ENCODE assay signal across 15 cellular contexts in the genomic region with DNA sequence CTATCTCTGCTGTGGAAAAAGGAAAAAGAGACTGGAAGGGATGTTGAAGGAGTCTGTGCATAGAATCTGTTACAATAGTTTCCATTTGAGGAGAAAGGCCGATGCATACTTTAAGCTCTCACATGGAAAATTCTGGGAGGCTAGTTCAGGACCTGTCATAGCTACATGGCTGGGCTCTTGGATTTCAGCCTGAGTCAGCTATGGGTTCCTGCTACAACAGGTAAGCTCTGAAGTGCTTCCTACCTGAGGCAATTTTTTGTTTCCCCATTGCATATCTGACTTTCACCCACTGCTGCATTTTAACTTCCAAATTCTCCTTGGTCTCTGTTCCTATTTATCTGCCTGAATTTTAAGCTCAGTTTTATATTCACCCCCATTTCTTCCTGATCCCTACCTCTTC.
DNase-seq lines count a peak whose midpoint lies in the region; TF ChIP-seq lines count a peak whose summit lies in the region.
"Had no signal": no experiment of that assay in that cellular context is flagged by ENCODE, and none has a peak within 500 bp of the region (broad histone marks: within the 10 kb centered on the region; RNA-seq: fewer than 3 reads in every experiment).

No MANE protein-coding gene starts in this region.

- no peak overlapping the region for H3K27ac ChIP-seq in RWPE1
- H3K27ac ChIP-seq: GM23248, HL-60 had no signal

- H3K9me3 Mint-ChIP-seq in glutamatergic neuron (ENCODE audit: unreplicated experiment) (peaks cover 13% of the 10 kb centered on the region), type B pancreatic cell (no peaks in the 10 kb centered on the region)
- H3K9me3 Mint-ChIP-seq: CD14-positive monocyte; CD8-positive, alpha-beta T cell had no signal

- CTCF ChIA-PET in RWPE1 (lab: Yijun Ruan, JAX), result interaction anchor here (0.7 to 1.4 kb wide), 4 partner anchors 18 to 281 kb away, joined by 3 to 4 read pairs (median 4); no protein-coding TSS in a partner anchor

- peak; percentile 21 for DNase-seq in RWPE1 (ENCODE audit: low spot score)
- DNase-seq in epithelial cell of esophagus (ENCODE audit: low read depth), result peak; percentile 88
- no peak for DNase-seq in glutamatergic neuron
- no peak for DNase-seq in type B pancreatic cell (ENCODE audit: extremely low spot score, unreplicated experiment)
- DNase-seq in midbrain (lab: John Stamatoyannopoulos, UW), result no peak
- no peak for DNase-seq in medulla oblongata (ENCODE audit: extremely low spot score)
- DNase-seq in foreskin melanocyte, result no peak
- DNase-seq: Caco-2; CD8-positive, alpha-beta T cell; DND-41; GDM1; GM23248; H7 had no signal

- H3K27me3 Mint-ChIP-seq in glutamatergic neuron (ENCODE audit: unreplicated experiment), result peaks cover 10% of the 10 kb centered on the region
- H3K27me3 Mint-ChIP-seq in type B pancreatic cell, result peaks cover 2% of the 10 kb centered on the region

- peaks cover 4% of the 10 kb centered on the region for H3K36me3 Mint-ChIP-seq in glutamatergic neuron (ENCODE audit: unreplicated experiment)
- no peaks in the 10 kb centered on the region for H3K36me3 Mint-ChIP-seq in type B pancreatic cell
- H3K36me3 Mint-ChIP-seq: CD14-positive monocyte; CD8-positive, alpha-beta T cell had no signal

- H3K27ac Mint-ChIP-seq in glutamatergic neuron (ENCODE audit: unreplicated experiment) (peak overlapping the region; percentile 77), type B pancreatic cell (peak overlapping the region; percentile 2)
- H3K27ac Mint-ChIP-seq: CD14-positive monocyte; CD8-positive, alpha-beta T cell had no signal

- POLR2A ChIA-PET in RWPE1 (lab: Yijun Ruan, JAX; ENCODE audit: low non-redundant PET), result no interaction called here

- no peak overlapping the region for H3K4me3 ChIP-seq in epithelial cell of esophagus (ENCODE audit: low read length)
- H3K4me3 ChIP-seq: GM23248 had no signal

- H3K4me1 Mint-ChIP-seq in glutamatergic neuron (ENCODE audit: low read depth, unreplicated experiment) (peaks cover 25% of the 10 kb centered on the region), type B pancreatic cell (ENCODE audit: unreplicated experiment) (peaks cover 30% of the 10 kb centered on the region)

- no peak for TF ChIP-seq CTCF in RWPE1 (conservative IDR thresholded peaks at IDR 0.05; ENCODE audit: low read depth)
- TF ChIP-seq CTCF in epithelial cell of esophagus (IDR thresholded peaks at IDR 0.05; ENCODE audit: insufficient read depth, low read depth, low read length, missing control alignments), result no peak
- no peak for TF ChIP-seq CTCF in glutamatergic neuron (IDR thresholded peaks at IDR 0.05; ENCODE audit: partially characterized antibody, unreplicated experiment)
- no peak for TF ChIP-seq CTCF in type B pancreatic cell (conservative IDR thresholded peaks at IDR 0.05)

- H3K4me3 Mint-ChIP-seq in glutamatergic neuron (ENCODE audit: unreplicated experiment), result no peak overlapping the region
- no peak overlapping the region for H3K4me3 Mint-ChIP-seq in type B pancreatic cell
- H3K4me3 Mint-ChIP-seq: CD14-positive monocyte; CD8-positive, alpha-beta T cell had no signal

Comparison
In these comparisons a context has a peak if more than half of its experiments do, and no peak if none do; other contexts are left out.
1. DNase-seq: peak in RWPE1 (single experiment) and epithelial cell of esophagus (single experiment); none in glutamatergic neuron (single experiment), type B pancreatic cell (single experiment), midbrain (single experiment), medulla oblongata (single experiment) and foreskin melanocyte (single experiment).